ENCODE assay signal across 8 cellular contexts in genomic region chr11:13318498-13319295, GRCh38. TPM values are rescaled to one million over a fixed set of nuclear protein-coding genes. Genes with fewer than 3 reads are reported as not detected.
A peak's percentile ranks its signal among the peaks of the same experiment; 100 is the strongest.
DNase-seq lines count a peak whose midpoint lies in the region; ATAC-seq, FAIRE-seq and TF ChIP-seq lines count a peak whose summit lies in the region.

No MANE protein-coding gene starts in this region.

- CTCF ChIA-PET in GM10248 (lab: Yijun Ruan, JAX), result interaction anchor here (0.6 to 7.1 kb wide), 8 partner anchors 8 to 79 kb away, joined by 3 to 53 read pairs (median 4); no protein-coding TSS in a partner anchor

- ATAC-seq in GM19395 (IDR thresholded peaks at IDR 0.05; ENCODE audit: unreplicated experiment) (peak; percentile 86), HG03139 (IDR thresholded peaks at IDR 0.05; ENCODE audit: unreplicated experiment) (peak; percentile 75)

- peak; percentile 58 for DNase-seq in GM10248 (ENCODE audit: extremely low spot score)
- DNase-seq in mucosa of gallbladder (ENCODE audit: low spot score), result no peak
- DNase-seq in HCEC 1CT, result no peak
- DNase-seq in stimulated activated CD4-positive, alpha-beta T cell treated with anti-CD3 and anti-CD28 coated beads, Interleukin-4, amount 100 ng/mL, for 24 hours, result no peak
- DNase-seq in NCI-H1436 treated with DMSO at 0.1 percent for 48 hours (lab: John Stamatoyannopoulos, UW), result no peak

- POLR2A ChIA-PET in GM10248 (lab: Yijun Ruan, JAX), result no interaction called here

- peak; percentile 55 for FAIRE-seq in colon (lab: Jason Lieb, UNC)

- no peak for TF ChIP-seq CTCF in GM10248 (IDR thresholded peaks at IDR 0.05; ENCODE audit: control extremely low read depth, extremely low read depth, low read depth, missing control alignments)

RNA-seq across cellular contexts. Expression of gene BMAL1, which starts 41.1 kb away (rescaled TPM):
- total RNA-seq in mucosa of gallbladder, result 21.2 TPM
